In genomic region chr3:85576801-85577200, GRCh38 we compare ENCODE assay signal across 21 cellular contexts.
"Had no signal": no experiment of that assay in that cellular context is flagged by ENCODE, and none has a peak within 500 bp of the region (broad histone marks: within the 10 kb centered on the region; RNA-seq: fewer than 3 reads in every experiment).

No MANE protein-coding gene starts in this region.

- H3K36me3 Mint-ChIP-seq: activated CD8-positive, alpha-beta memory T cell treated with anti-CD3 and anti-CD28 coated beads, Interleukin-2, amount 10 ng/mL, durations not matched to agents 7 days and 5 days; activated naive CD4-positive, alpha-beta T cell treated with anti-CD3 and anti-CD28 coated beads, Interleukin-2, amount 50 U/mL, for 24 hours; memory B cell; natural killer cell; neural progenitor cell had no signal

- H3K27me3 ChIP-seq: breast epithelium, esophagus squamous epithelium, neural progenitor cell, thyroid gland, upper lobe of left lung, vagina had no signal

- H3K4me1 ChIP-seq: breast epithelium, esophagus squamous epithelium, neural progenitor cell, thyroid gland, upper lobe of left lung, vagina had no signal

- H3K27me3 Mint-ChIP-seq: activated CD4-positive, alpha-beta T cell treated with anti-CD3 and anti-CD28 coated beads for 36 hours; activated CD8-positive, alpha-beta memory T cell treated with anti-CD3 and anti-CD28 coated beads, Interleukin-2, amount 10 ng/mL, durations not matched to agents 7 days and 5 days; activated naive CD4-positive, alpha-beta T cell treated with anti-CD3 and anti-CD28 coated beads, Interleukin-2, amount 50 U/mL, for 24 hours; activated naive CD8-positive, alpha-beta T cell treated with anti-CD3 and anti-CD28 coated beads, Interleukin-2, amount 50 U/mL, for 24 hours; central memory CD8-positive, alpha-beta T cell; dendritic cell treated with granulocyte-macrophage colony-stimulating factor and Interleukin-4, amounts not matched to agents 40 ng/mL and 50 ng/mL, for 4 days; memory B cell; stimulated activated naive CD8-positive, alpha-beta T cell treated with anti-CD3 and anti-CD28 coated beads, Interleukin-15, Interleukin-2, amounts not matched to agents 100 ng/mL and 50 ng/mL, for 24 hours had no signal

- H3K4me1 Mint-ChIP-seq: activated CD4-positive, alpha-beta T cell treated with anti-CD3 and anti-CD28 coated beads for 36 hours; activated CD8-positive, alpha-beta memory T cell treated with anti-CD3 and anti-CD28 coated beads, Interleukin-2, amount 10 ng/mL, durations not matched to agents 7 days and 5 days; activated naive CD4-positive, alpha-beta T cell treated with anti-CD3 and anti-CD28 coated beads, Interleukin-2, amount 50 U/mL, for 24 hours; activated naive CD8-positive, alpha-beta T cell treated with anti-CD3 and anti-CD28 coated beads, Interleukin-2, amount 50 U/mL, for 24 hours; central memory CD8-positive, alpha-beta T cell; memory B cell; natural killer cell; neural progenitor cell had no signal

- H3K36me3 ChIP-seq: breast epithelium, esophagus squamous epithelium, neural progenitor cell, thyroid gland, upper lobe of left lung, vagina had no signal

- DNase-seq: activated CD4-positive, CD25-positive, alpha-beta regulatory T cell; esophagus squamous epithelium; kidney; natural killer cell had no signal

- H3K27ac ChIP-seq: breast epithelium, epithelial cell of prostate, esophagus squamous epithelium, neural progenitor cell, skin epidermis, thyroid gland, upper lobe of left lung, vagina had no signal

- H3K4me3 ChIP-seq: breast epithelium, esophagus squamous epithelium, neural progenitor cell, skin epidermis, thyroid gland, upper lobe of left lung, vagina had no signal

- H3K4me3 Mint-ChIP-seq: activated CD4-positive, alpha-beta T cell treated with anti-CD3 and anti-CD28 coated beads for 36 hours; activated CD8-positive, alpha-beta memory T cell treated with anti-CD3 and anti-CD28 coated beads, Interleukin-2, amount 10 ng/mL, durations not matched to agents 7 days and 5 days; activated CD8-positive, alpha-beta T cell treated with anti-CD3 and anti-CD28 coated beads, Interleukin-2, amount 10 ng/mL, durations not matched to agents 7 days and 5 days; activated naive CD4-positive, alpha-beta T cell treated with anti-CD3 and anti-CD28 coated beads, Interleukin-2, amount 50 U/mL, for 24 hours; activated naive CD8-positive, alpha-beta T cell treated with anti-CD3 and anti-CD28 coated beads, Interleukin-2, amount 50 U/mL, for 24 hours; central memory CD8-positive, alpha-beta T cell; dendritic cell treated with granulocyte-macrophage colony-stimulating factor and Interleukin-4, amounts not matched to agents 40 ng/mL and 50 ng/mL, for 4 days; memory B cell; natural killer cell; neural progenitor cell; stimulated activated naive CD8-positive, alpha-beta T cell treated with anti-CD3 and anti-CD28 coated beads, Interleukin-15, Interleukin-2, amounts not matched to agents 100 ng/mL and 50 ng/mL, for 24 hours had no signal

- H3K9me3 ChIP-seq: breast epithelium, esophagus squamous epithelium, thyroid gland, upper lobe of left lung, vagina had no signal

- H3K9me3 Mint-ChIP-seq: activated naive CD4-positive, alpha-beta T cell treated with anti-CD3 and anti-CD28 coated beads, Interleukin-2, amount 50 U/mL, for 24 hours; activated naive CD8-positive, alpha-beta T cell treated with anti-CD3 and anti-CD28 coated beads, Interleukin-2, amount 50 U/mL, for 24 hours; activated T-helper 2 cell treated with anti-CD3 and anti-CD28 coated beads, Interferon-gamma antibody, Interleukin-2, Interleukin-4, amounts not matched to agents 10 μg/mL and 5 μg/mL and 100 μg/mL, durations not matched to agents 14 hours and 24 hours and 36 hours; central memory CD8-positive, alpha-beta T cell; dendritic cell treated with granulocyte-macrophage colony-stimulating factor and Interleukin-4, amounts not matched to agents 40 ng/mL and 50 ng/mL, for 4 days; memory B cell; stimulated activated naive CD8-positive, alpha-beta T cell treated with anti-CD3 and anti-CD28 coated beads, Interleukin-15, Interleukin-2, amounts not matched to agents 100 ng/mL and 50 ng/mL, for 24 hours had no signal

- H3K27ac Mint-ChIP-seq: activated CD4-positive, alpha-beta T cell treated with anti-CD3 and anti-CD28 coated beads for 36 hours; activated CD8-positive, alpha-beta memory T cell treated with anti-CD3 and anti-CD28 coated beads, Interleukin-2, amount 10 ng/mL, durations not matched to agents 7 days and 5 days; activated CD8-positive, alpha-beta T cell treated with anti-CD3 and anti-CD28 coated beads, Interleukin-2, amount 10 ng/mL, durations not matched to agents 7 days and 5 days; activated naive CD4-positive, alpha-beta T cell treated with anti-CD3 and anti-CD28 coated beads, Interleukin-2, amount 50 U/mL, for 24 hours; activated naive CD8-positive, alpha-beta T cell treated with anti-CD3 and anti-CD28 coated beads, Interleukin-2, amount 50 U/mL, for 24 hours; activated T-helper 2 cell treated with anti-CD3 and anti-CD28 coated beads, Interferon-gamma antibody, Interleukin-2, Interleukin-4, amounts not matched to agents 10 μg/mL and 5 μg/mL and 100 μg/mL, durations not matched to agents 14 hours and 24 hours and 36 hours; dendritic cell treated with granulocyte-macrophage colony-stimulating factor and Interleukin-4, amounts not matched to agents 40 ng/mL and 50 ng/mL, for 4 days; memory B cell; natural killer cell; neural progenitor cell; stimulated activated naive CD8-positive, alpha-beta T cell treated with anti-CD3 and anti-CD28 coated beads, Interleukin-15, Interleukin-2, amounts not matched to agents 100 ng/mL and 50 ng/mL, for 24 hours had no signal
